Comparison of ENCODE assay signal across 19 cellular contexts in the genomic region with DNA sequence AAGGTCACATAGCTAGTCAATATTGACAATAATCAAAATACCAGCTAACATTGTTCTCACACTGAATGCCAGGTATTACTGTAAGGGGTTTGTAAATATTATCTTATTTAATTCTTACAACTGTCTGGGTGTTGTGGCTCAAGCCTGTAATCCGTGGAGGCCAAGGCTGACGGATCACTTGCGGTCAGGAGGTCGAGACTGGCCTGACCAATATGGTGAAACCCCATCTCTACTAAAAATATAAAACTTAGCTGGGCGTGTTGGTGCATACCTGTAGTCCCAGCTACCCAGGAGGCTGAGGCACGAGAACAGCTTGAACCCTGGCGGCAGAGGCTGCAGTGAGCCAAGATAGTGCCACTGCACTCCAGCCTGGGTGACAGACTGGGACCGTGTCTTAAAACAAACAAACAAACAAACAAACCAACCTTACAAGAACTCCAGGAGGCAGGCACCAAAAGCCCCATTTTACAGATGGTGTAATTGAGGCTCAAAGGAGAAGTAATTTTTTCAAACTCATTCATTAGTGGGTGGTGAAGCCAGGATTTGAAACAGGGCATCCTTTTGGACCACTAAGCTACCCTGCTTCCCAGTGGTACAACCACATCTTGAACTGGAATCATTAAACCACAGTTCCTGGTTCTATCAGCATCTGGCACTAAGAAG.
A peak's percentile ranks its signal among the peaks of the same experiment; 100 is the strongest.
DNase-seq lines count a peak whose midpoint lies in the region; ATAC-seq, FAIRE-seq and TF ChIP-seq lines count a peak whose summit lies in the region.
"Had no signal": no experiment of that assay in that cellular context is flagged by ENCODE, and none has a peak within 500 bp of the region (broad histone marks: within the 10 kb centered on the region; RNA-seq: fewer than 3 reads in every experiment).

No MANE protein-coding gene starts in this region.

- H2BK5ac ChIP-seq in H1 (ENCODE audit: low read depth, low read length) = peak overlapping the region; percentile 71; the same call in 1 of the 2 replicates

- H3K56ac ChIP-seq in H1 (replicated peaks; ENCODE audit: insufficient read length, low read depth, low read length) = no peak overlapping the region

- H3K9ac ChIP-seq in H1 (replicated peaks in 1 of 4; ENCODE audit: extremely low read depth in 1 of 4, low read depth in 3 of 4, low read length in 3 of 4) = no peak overlapping the region

- H3K27me3 ChIP-seq in SJSA1 (replicated peaks) (no peaks in the 10 kb centered on the region), H1 (replicated peaks in 1 of 4; ENCODE audit: control insufficient read depth in 3 of 4, extremely low read depth in 1 of 4, insufficient read depth in 3 of 4, low read length in 3 of 4) (no peaks in the 10 kb centered on the region), thyroid gland (no peaks in the 10 kb centered on the region)
- H3K27me3 ChIP-seq: foreskin keratinocyte, left lung, ovary had no signal

- no peak for TF ChIP-seq CTCF in H1 (IDR thresholded peaks at IDR 0.05; ENCODE audit: control extremely low read depth in 1 of 3, insufficient read depth in 1 of 3, low read depth in 1 of 3, low read length in 3 of 3)
- no peak for TF ChIP-seq CTCF in thyroid gland (IDR thresholded peaks at IDR 0.05)

- no peak for FAIRE-seq in H1 (lab: Jason Lieb, UNC)
- FAIRE-seq: D721Med, urothelium cell line had no signal

- no peak overlapping the region for H3K4me3 ChIP-seq in SJSA1
- H3K4me3 ChIP-seq in H1 (ENCODE audit: extremely low read depth in 1 of 4, insufficient read depth in 2 of 4, low read depth in 3 of 4, low read length in 4 of 4) = no peak overlapping the region
- H3K4me3 ChIP-seq in thyroid gland (replicated peaks in 1 of 3) = no peak overlapping the region
- H3K4me3 ChIP-seq: left lung, ovary had no signal

- H3K79me2 ChIP-seq in H1 (ENCODE audit: control insufficient read depth in 1 of 2, insufficient read depth in 2 of 2, low read length in 2 of 2) = peaks cover 0 to 4% of the 10 kb centered on the region in 2 experiments; a peak in 1 of 4 replicates

- no peak overlapping the region for H3K4me2 ChIP-seq in H1 (ENCODE audit: insufficient read depth in 1 of 2, low read depth in 2 of 2, low read length in 2 of 2)

- H4K91ac ChIP-seq in H1 (replicated peaks; ENCODE audit: insufficient read length, low read length) = no peak overlapping the region

- H3K27ac ChIP-seq in SJSA1 = peak overlapping the region; percentile 51
- no peak overlapping the region for H3K27ac ChIP-seq in H1 (ENCODE audit: low read depth, low read length)
- peak overlapping the region; percentile 33 to 78 (median 68) for H3K27ac ChIP-seq in thyroid gland
- H3K27ac ChIP-seq: left lung, ovary had no signal

- H3K9me3 ChIP-seq in SJSA1 (replicated peaks) (no peaks in the 10 kb centered on the region), H1 (ENCODE audit: insufficient read depth in 2 of 2, low read depth in 1 of 2, low read length in 1 of 2) (no peaks in the 10 kb centered on the region), thyroid gland (no peaks in the 10 kb centered on the region)
- H3K9me3 ChIP-seq: left lung, ovary had no signal

- no peak overlapping the region for H3K4ac ChIP-seq in H1 (replicated peaks; ENCODE audit: insufficient read length, low read depth, low read length)

- TF ChIP-seq EP300 in H1 (IDR thresholded peaks at IDR 0.05; ENCODE audit: borderline replicate concordance in 1 of 2, low read depth in 2 of 2, low read length in 2 of 2) = no peak

- no peaks in the 10 kb centered on the region for H3K27me3 Mint-ChIP-seq in activated naive CD4-positive, alpha-beta T cell treated with anti-CD3 and anti-CD28 coated beads, Interleukin-2, amount 10 ng/mL, durations not matched to agents 7 days and 5 days
- H3K27me3 Mint-ChIP-seq: stimulated activated naive CD8-positive, alpha-beta T cell treated with anti-CD3 and anti-CD28 coated beads, Interleukin-15, amount 100 ng/mL, for 72 hours had no signal

- no peak overlapping the region for H2AFZ ChIP-seq in H1 (ENCODE audit: low read length)

- H2BK120ac ChIP-seq in H1 (replicated peaks; ENCODE audit: low read depth, low read length) = no peak overlapping the region

- H2BK15ac ChIP-seq in H1 (ENCODE audit: low read length) = no peak overlapping the region

- intact Hi-C loops in thyroid gland (cut with DNase I) = no loop called here

- H3K36me3 Mint-ChIP-seq in activated naive CD4-positive, alpha-beta T cell treated with anti-CD3 and anti-CD28 coated beads, Interleukin-2, amount 10 ng/mL, durations not matched to agents 7 days and 5 days = peaks cover 50% of the 10 kb centered on the region

- peak overlapping the region; percentile 85 for H2BK12ac ChIP-seq in H1 (ENCODE audit: low read depth, low read length)

- no peak overlapping the region for H4K5ac ChIP-seq in H1 (ENCODE audit: insufficient read length, low read depth, low read length)

- peaks cover 3% of the 10 kb centered on the region for H3K9me3 Mint-ChIP-seq in activated naive CD4-positive, alpha-beta T cell treated with anti-CD3 and anti-CD28 coated beads, Interleukin-2, amount 10 ng/mL, durations not matched to agents 7 days and 5 days

- peak overlapping the region; percentile 98; the same call in 1 of the 2 replicates for H2AK5ac ChIP-seq in H1 (ENCODE audit: low read depth, low read length)

- CTCF ChIA-PET in activated naive CD4-positive, alpha-beta T cell treated with anti-CD3 and anti-CD28 coated beads, Interleukin-2, amount 10 ng/mL, durations not matched to agents 7 days and 5 days (lab: Charles Lee) = no interaction called here
- CTCF ChIA-PET in H1 (lab: Charles Lee; ENCODE audit: partially characterized antibody) = interaction anchor here (0.7 to 2.2 kb wide), 9 partner anchors 14 to 102 kb away, joined by 3 to 7 read pairs (median 4); no protein-coding TSS in a partner anchor

- H3K14ac ChIP-seq in H1 (ENCODE audit: insufficient read length) = no peak overlapping the region

- peaks cover 0 to 2% of the 10 kb centered on the region in 2 experiments for H4K20me1 ChIP-seq in H1 (replicated peaks in 1 of 2; ENCODE audit: control insufficient read depth in 1 of 2, insufficient read depth in 2 of 2, low read length in 2 of 2)

- peak overlapping the region; percentile 66; the same call in 1 of the 2 replicates for H3K18ac ChIP-seq in H1 (ENCODE audit: extremely low read depth, low read length)

- no peaks in the 10 kb centered on the region for H3K23me2 ChIP-seq in H1 (ENCODE audit: low read depth, low read length)

- no peaks in the 10 kb centered on the region; the same call in 1 of the 2 replicates for H3K79me1 ChIP-seq in H1 (ENCODE audit: low read depth, low read length)

- peak overlapping the region; percentile 73; the same call in 1 of the 2 replicates for H2BK20ac ChIP-seq in H1 (ENCODE audit: low read length)

- no peak overlapping the region for H3K23ac ChIP-seq in H1 (ENCODE audit: insufficient read length)

- TF ChIP-seq POLR2A in H1 (IDR thresholded peaks at IDR 0.05; ENCODE audit: control extremely low read depth in 1 of 2, low read depth in 2 of 2, low read length in 2 of 2) (no peak), thyroid gland (IDR thresholded peaks at IDR 0.05) (no peak)

- H3K4me1 ChIP-seq in SJSA1 (replicated peaks) (peaks cover 96% of the 10 kb centered on the region), H1 (replicated peaks in 1 of 4; ENCODE audit: control insufficient read depth in 3 of 4, insufficient read depth in 4 of 4, low read length in 3 of 4) (peaks cover 0 to 26% (median 23%) of the 10 kb centered on the region in 4 experiments; a peak in 6 of 7 replicates), thyroid gland (peaks cover 52 to 77% of the 10 kb centered on the region in 2 donors)

- WGBS in H1 (ENCODE audit: extremely low coverage in 1 of 2, insufficient coverage in 1 of 2, insufficient read length in 1 of 2, insufficient replicate concordance in 2 of 2, low coverage in 1 of 2, low lambda C conversion rate in 2 of 2, missing lambda C conversion rate in 1 of 2), 2 experiments = 87% methylated on average over 8 of the region's 8 CpGs; no CpG with 5 or more reads in 1 of the 2 experiments
- WGBS in thyroid gland, 2 donors = 88 to 90% methylated on average over 8 of the region's 8 CpGs

- H3K4me1 Mint-ChIP-seq in activated naive CD4-positive, alpha-beta T cell treated with anti-CD3 and anti-CD28 coated beads, Interleukin-2, amount 10 ng/mL, durations not matched to agents 7 days and 5 days = peaks cover 99% of the 10 kb centered on the region

- TF ChIP-seq RAD21 in H1 (IDR thresholded peaks at IDR 0.05 in 1 of 2, conservative IDR thresholded peaks at IDR 0.05 in 1 of 2; ENCODE audit: low read depth in 2 of 2, low read length in 2 of 2) = no peak

- POLR2A ChIA-PET in H1 (lab: Charles Lee; ENCODE audit: partially characterized antibody) = no interaction called here

- H3K36me3 ChIP-seq in SJSA1 (no peaks in the 10 kb centered on the region), H1 (ENCODE audit: control insufficient read depth in 2 of 4, insufficient read depth in 4 of 4, low read length in 3 of 4) (no peaks in the 10 kb centered on the region), thyroid gland (no peaks in the 10 kb centered on the region)
- H3K36me3 ChIP-seq: left lung, ovary had no signal

- H3K27ac Mint-ChIP-seq in activated naive CD4-positive, alpha-beta T cell treated with anti-CD3 and anti-CD28 coated beads, Interleukin-2, amount 10 ng/mL, durations not matched to agents 7 days and 5 days = peak overlapping the region; percentile 100

- no peak for DNase-seq in activated naive CD4-positive, alpha-beta T cell treated with anti-CD3 and anti-CD28 coated beads, Interleukin-2, amount 10 ng/mL, durations not matched to agents 7 days and 5 days
- no peak for DNase-seq in activated naive CD4-positive, alpha-beta T cell treated with anti-CD3 and anti-CD28 coated beads, Interleukin-2, amount 50 U/mL, for 16 hours
- no peak for DNase-seq in SJSA1 (ENCODE audit: low read depth in 1 of 2, low spot score in 2 of 2)
- DNase-seq in H1 (ENCODE audit: low read depth in 1 of 2, low spot score in 2 of 2) = no peak
- DNase-seq in thyroid gland = no peak
- DNase-seq: amniotic stem cell, cerebellar nuclear complex, foreskin keratinocyte, GF-D8, left lung, NCI-H1436, ovary, SW 1271 had no signal

- ATAC-seq in HG02852 (IDR thresholded peaks at IDR 0.05; ENCODE audit: unreplicated experiment) (no peak), GM18868 (IDR thresholded peaks at IDR 0.05; ENCODE audit: unreplicated experiment) (no peak), GM21619 (IDR thresholded peaks at IDR 0.05; ENCODE audit: unreplicated experiment) (no peak)
- ATAC-seq: foreskin keratinocyte; left lung; stimulated activated naive CD8-positive, alpha-beta T cell treated with anti-CD3 and anti-CD28 coated beads, Interleukin-15, amount 100 ng/mL, for 72 hours had no signal

- H4K8ac ChIP-seq in H1 (ENCODE audit: extremely low read depth, insufficient read depth, low read length) = no peak overlapping the region

- no peak overlapping the region for H3K4me3 Mint-ChIP-seq in activated naive CD4-positive, alpha-beta T cell treated with anti-CD3 and anti-CD28 coated beads, Interleukin-2, amount 10 ng/mL, durations not matched to agents 7 days and 5 days

TF ChIP-seq in H1, 55 proteins besides CTCF, POLR2A, EP300 and RAD21 (continues in another document):
- TF ChIP-seq NRF1 (IDR thresholded peaks at IDR 0.05; ENCODE audit: low read depth, low read length) = no peak
- TF ChIP-seq CEBPB (IDR thresholded peaks at IDR 0.05; ENCODE audit: low read depth, low read length) = no peak
- no peak for TF ChIP-seq BRCA1 (IDR thresholded peaks at IDR 0.05; ENCODE audit: low read depth, low read length)
- TF ChIP-seq ZNF274 (IDR thresholded peaks at IDR 0.05; ENCODE audit: borderline replicate concordance, extremely low read depth, low read length) = no peak
